In genomic region chr21:15837603-15838002, GRCh38 we compare ENCODE assay signal across 1 cellular context.
TF ChIP-seq lines count a peak whose summit lies in the region.

No MANE protein-coding gene starts in this region.

TF ChIP-seq in GM23338, 12 proteins besides CTCF, POLR2A, EP300 and RAD21 (continued from another document):
- no peak for TF ChIP-seq ETS1 (IDR thresholded peaks at IDR 0.05)
- TF ChIP-seq ZNF114 (CRISPR knock-in tag; IDR thresholded peaks at IDR 0.05): no peak
- TF ChIP-seq STAT1 (IDR thresholded peaks at IDR 0.05; ENCODE audit: unreplicated experiment): no peak
- TF ChIP-seq EZH2 (IDR thresholded peaks at IDR 0.05; ENCODE audit: low read depth, unreplicated experiment): no peak
